11 cellular contexts compared by ENCODE assay signal in genomic region chr1:54276617-54277450, GRCh38.
DNase-seq lines count a peak whose midpoint lies in the region; ATAC-seq and TF ChIP-seq lines count a peak whose summit lies in the region.
"Had no signal": no experiment of that assay in that cellular context is flagged by ENCODE, and none has a peak within 500 bp of the region (broad histone marks: within the 10 kb centered on the region; RNA-seq: fewer than 3 reads in every experiment).

No MANE protein-coding gene starts in this region.

- intact Hi-C loops in PC-9 (cut with micrococcal nuclease; ENCODE audit: unreplicated experiment), result no loop called here

- peaks cover 3% of the 10 kb centered on the region for H3K79me2 ChIP-seq in osteoblast (ENCODE audit: insufficient read depth, low read length)
- no peaks in the 10 kb centered on the region for H3K79me2 ChIP-seq in PC-9 (ENCODE audit: low read depth)

- H3K9me2 ChIP-seq in PC-9 (ENCODE audit: insufficient read depth), result no peaks in the 10 kb centered on the region

- TF ChIP-seq POLR2A in erythroblast (IDR thresholded peaks at IDR 0.05; ENCODE audit: low read length), result no peak

- H4K20me1 ChIP-seq in osteoblast (ENCODE audit: insufficient read depth, low read length) (no peaks in the 10 kb centered on the region), PC-9 (ENCODE audit: insufficient read depth) (no peaks in the 10 kb centered on the region)

- no peak for TF ChIP-seq CTCF in osteoblast (IDR thresholded peaks at IDR 0.05; ENCODE audit: extremely low read depth, low read depth, low read length)
- TF ChIP-seq CTCF in PC-9 (conservative IDR thresholded peaks at IDR 0.05), result no peak

- no TSS peak for BruUV-seq in PC-9 (replicated peaks; lab: Mats Ljungman, UMichigan)

- H2AFZ ChIP-seq in osteoblast (ENCODE audit: low read length), result no peak overlapping the region
- H2AFZ ChIP-seq in PC-9, result no peak overlapping the region

- H3K4me3 ChIP-seq in osteoblast (ENCODE audit: insufficient read depth, low read length) (no peak overlapping the region), PC-9 (no peak overlapping the region)
- H3K4me3 ChIP-seq: BLaER1 treated with 17β-estradiol and CSF1 and Interleukin-3, amounts not matched to agents 10 nM and 100 nM; left lung had no signal

- H3K36me3 ChIP-seq in osteoblast (ENCODE audit: insufficient read depth, low read length) (peaks cover 10% of the 10 kb centered on the region), PC-9 (ENCODE audit: low read depth) (no peaks in the 10 kb centered on the region)

- H3K27me3 ChIP-seq in osteoblast (ENCODE audit: insufficient read depth, low read length) (no peaks in the 10 kb centered on the region), PC-9 (ENCODE audit: insufficient read depth, low read depth) (no peaks in the 10 kb centered on the region)
- H3K27me3 ChIP-seq: BLaER1 treated with 17β-estradiol and CSF1 and Interleukin-3, amounts not matched to agents 10 nM and 100 nM; left lung had no signal

- POLR2A ChIA-PET in PC-9 (lab: Charles Lee; ENCODE audit: unreplicated experiment), result no interaction called here

- peaks cover 45% of the 10 kb centered on the region for H3K4me1 ChIP-seq in osteoblast (ENCODE audit: insufficient read depth, low read length)
- H3K4me1 ChIP-seq in PC-9 (replicated peaks; ENCODE audit: insufficient read depth), result no peaks in the 10 kb centered on the region

- no peaks in the 10 kb centered on the region for H3F3A ChIP-seq in PC-9 (ENCODE audit: insufficient read depth, low read depth)

- H3K4me2 ChIP-seq in osteoblast (ENCODE audit: insufficient read depth, low read length) (no peak overlapping the region), PC-9 (no peak overlapping the region)
- H3K4me2 ChIP-seq: BLaER1 treated with 17β-estradiol and CSF1 and Interleukin-3, amounts not matched to agents 10 nM and 100 nM had no signal

- H3K4me1 Mint-ChIP-seq in stimulated activated naive CD8-positive, alpha-beta T cell treated with anti-CD3 and anti-CD28 coated beads, Interleukin-15, Interleukin-2, amounts not matched to agents 100 ng/mL and 50 ng/mL, for 24 hours (ENCODE audit: low read depth), result peaks cover 33% of the 10 kb centered on the region

- no peaks in the 10 kb centered on the region for H3K27me3 Mint-ChIP-seq in stimulated activated naive CD8-positive, alpha-beta T cell treated with anti-CD3 and anti-CD28 coated beads, Interleukin-15, Interleukin-2, amounts not matched to agents 100 ng/mL and 50 ng/mL, for 24 hours

- H3K27ac Mint-ChIP-seq in stimulated activated naive CD8-positive, alpha-beta T cell treated with anti-CD3 and anti-CD28 coated beads, Interleukin-15, Interleukin-2, amounts not matched to agents 100 ng/mL and 50 ng/mL, for 24 hours, result peak overlapping the region; percentile 68

- CTCF ChIA-PET in PC-9 (lab: Charles Lee), result interaction anchor here (0.5 kb wide), 1 partner anchor 130 kb away, joined by 15 read pairs; no protein-coding TSS in a partner anchor

- H3K9me3 Mint-ChIP-seq in stimulated activated naive CD8-positive, alpha-beta T cell treated with anti-CD3 and anti-CD28 coated beads, Interleukin-15, Interleukin-2, amounts not matched to agents 100 ng/mL and 50 ng/mL, for 24 hours, result no peaks in the 10 kb centered on the region

- H3K27ac ChIP-seq in osteoblast (ENCODE audit: low read depth, low read length), result peak overlapping the region; percentile 8
- no peak overlapping the region for H3K27ac ChIP-seq in PC-9

- H3K9me3 ChIP-seq in osteoblast (ENCODE audit: low read depth, low read length) (no peaks in the 10 kb centered on the region), PC-9 (ENCODE audit: insufficient read depth, low read depth) (no peaks in the 10 kb centered on the region)
- H3K9me3 ChIP-seq: BLaER1 treated with 17β-estradiol and CSF1 and Interleukin-3, amounts not matched to agents 10 nM and 100 nM; left lung had no signal

- H3K36me3 Mint-ChIP-seq in stimulated activated naive CD8-positive, alpha-beta T cell treated with anti-CD3 and anti-CD28 coated beads, Interleukin-15, Interleukin-2, amounts not matched to agents 100 ng/mL and 50 ng/mL, for 24 hours (ENCODE audit: low read depth), result peaks cover 16% of the 10 kb centered on the region

- DNase-seq in stimulated activated naive CD8-positive, alpha-beta T cell treated with anti-CD3 and anti-CD28 coated beads, Interleukin-15, Interleukin-2, amounts not matched to agents 100 U/mL and 50 U/mL, for 24 hours, result no peak
- DNase-seq in erythroblast (lab: John Stamatoyannopoulos, UW), result peak; percentile 18 to 35
- no peak for DNase-seq in osteoblast (ENCODE audit: insufficient read length, low spot score, missing footprints)
- no peak for DNase-seq in GM19238 (ENCODE audit: insufficient read length, low spot score)
- DNase-seq in left lobe of liver (ENCODE audit: low spot score), result no peak
- no peak for DNase-seq in PC-9
- DNase-seq in D341Med (ENCODE audit: low spot score), result no peak
- DNase-seq: activated CD4-positive, alpha-beta T cell treated with anti-CD3 and anti-CD28 coated beads, Interleukin-2, amount 50 U/mL, for 48 hours had no signal

- H3K4me3 Mint-ChIP-seq in stimulated activated naive CD8-positive, alpha-beta T cell treated with anti-CD3 and anti-CD28 coated beads, Interleukin-15, Interleukin-2, amounts not matched to agents 100 ng/mL and 50 ng/mL, for 24 hours, result peak overlapping the region; percentile 35

- ATAC-seq in stimulated activated naive CD8-positive, alpha-beta T cell treated with anti-CD3 and anti-CD28 coated beads, Interleukin-15, Interleukin-2, amounts not matched to agents 100 U/mL and 50 U/mL, for 24 hours, result no peak
- ATAC-seq in left lobe of liver, result no peak
- ATAC-seq: left lung had no signal

Comparison
In these comparisons a context has a peak if more than half of its experiments do, and no peak if none do; other contexts are left out.
1. DNase-seq: peak in erythroblast (2 of 2); none in stimulated activated naive CD8-positive, alpha-beta T cell treated with anti-CD3 and anti-CD28 coated beads, Interleukin-15, Interleukin-2, amounts not matched to agents 100 U/mL and 50 U/mL, for 24 hours (single experiment), osteoblast (single experiment), GM19238 (single experiment), left lobe of liver (single experiment), PC-9 (0 of 2) and D341Med (single experiment).